In the genomic region with DNA sequence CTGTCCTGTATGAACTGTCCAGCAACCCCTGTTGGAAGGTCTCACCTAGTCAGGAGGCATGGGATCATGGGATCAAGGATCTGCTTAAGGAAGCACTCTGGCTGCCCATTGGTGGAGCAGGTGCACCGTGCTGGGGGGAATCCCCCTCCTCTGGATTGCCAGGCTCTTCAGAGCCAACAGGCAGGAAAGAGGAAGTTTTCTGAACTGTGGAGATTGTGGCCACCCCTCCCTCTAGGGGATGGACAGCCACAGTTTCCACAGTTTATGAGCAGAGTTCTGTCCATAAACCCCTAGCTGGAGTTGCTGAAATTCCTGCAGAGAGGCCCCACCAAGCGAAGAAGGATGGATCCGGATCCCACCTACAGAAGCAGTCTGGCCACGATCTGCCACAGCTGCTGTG, we compare ENCODE assay signal across 28 cellular contexts. TPM values are rescaled to one million over a fixed set of nuclear protein-coding genes. Genes with fewer than 3 reads are reported as not detected.
"Had no signal": no experiment of that assay in that cellular context is flagged by ENCODE, and none has a peak within 500 bp of the region (broad histone marks: within the 10 kb centered on the region; RNA-seq: fewer than 3 reads in every experiment).

No MANE protein-coding gene starts in this region.

- H3K4me1 Mint-ChIP-seq: T-helper 17 cell had no signal

- ATAC-seq: activated CD4-positive, CD25-positive, alpha-beta regulatory T cell treated with anti-CD3 and anti-CD28 coated beads, Interleukin-2, amount 50 U/mL, for 24 hours; activated CD8-positive, alpha-beta T cell treated with anti-CD3 and anti-CD28 coated beads, Interleukin-2, amount 10 ng/mL, durations not matched to agents 7 days and 5 days; PC-3; T-helper 17 cell had no signal

- DNase-seq: activated CD4-positive, alpha-beta T cell treated with anti-CD3 and anti-CD28 coated beads for 4 hours; activated CD4-positive, alpha-beta T cell treated with anti-CD3 and anti-CD28 coated beads, Interleukin-2, amount 50 U/mL, for 4 hours; activated CD8-positive, alpha-beta memory T cell treated with anti-CD3 and anti-CD28 coated beads, Interleukin-2, amount 50 U/mL, for 48 hours; activated CD8-positive, alpha-beta T cell treated with anti-CD3 and anti-CD28 coated beads, Interleukin-2, amount 10 ng/mL, durations not matched to agents 7 days and 5 days; activated naive CD4-positive, alpha-beta T cell treated with anti-CD3 and anti-CD28 coated beads, Interleukin-2, amount 50 U/mL, for 16 hours; activated naive CD8-positive, alpha-beta T cell treated with anti-CD3 and anti-CD28 coated beads, Interleukin-2, amount 10 ng/mL, durations not matched to agents 7 days and 5 days; activated T-cell treated with anti-CD3 and anti-CD28 coated beads, Interleukin-2, amount 50 U/mL, for 1 hour; adrenal gland; anterior cingulate cortex; cerebellar nuclear complex; MM.1S; NCI-H1092; NCI-H1417 treated with DMSO at 0.1 percent for 48 hours; NCI-H1694; NCI-H2029; NCI-H2107; NCI-H2171 treated with DMSO at 0.1 percent for 48 hours; NCI-H345; NCI-H510A; NCI-H69; NK-92 treated with Interleukin-12 subunit alpha and Interleukin-12 subunit beta, amount 100 ng/mL, for 24 hours; PC-3; SHP77 treated with DMSO at 0.1 percent for 48 hours; T-helper 17 cell; T-helper 9 cell had no signal

- H3K4me3 ChIP-seq: adrenal gland had no signal

- H3K27ac ChIP-seq: adrenal gland, VCaP had no signal

- H3K9me3 ChIP-seq: adrenal gland had no signal

- H3K27ac Mint-ChIP-seq: activated CD8-positive, alpha-beta T cell treated with anti-CD3 and anti-CD28 coated beads, Interleukin-2, amount 10 ng/mL, durations not matched to agents 7 days and 5 days; activated naive CD8-positive, alpha-beta T cell treated with anti-CD3 and anti-CD28 coated beads, Interleukin-2, amount 10 ng/mL, durations not matched to agents 7 days and 5 days; T-helper 17 cell had no signal

- H3K4me3 Mint-ChIP-seq: activated CD8-positive, alpha-beta T cell treated with anti-CD3 and anti-CD28 coated beads, Interleukin-2, amount 10 ng/mL, durations not matched to agents 7 days and 5 days; activated naive CD8-positive, alpha-beta T cell treated with anti-CD3 and anti-CD28 coated beads, Interleukin-2, amount 10 ng/mL, durations not matched to agents 7 days and 5 days; T-helper 17 cell had no signal

- FAIRE-seq: colon had no signal

- H3K4me1 ChIP-seq: adrenal gland had no signal

- H3K27me3 Mint-ChIP-seq: T-helper 17 cell had no signal

- H3K36me3 ChIP-seq: adrenal gland had no signal

- H3K27me3 ChIP-seq: adrenal gland had no signal

RNA-seq across cellular contexts. Expression of a gene that starts 13.0 kb away (rescaled TPM):
- total RNA-seq: PC-3 had no signal

RNA-seq across cellular contexts. Expression of a gene that starts 42.3 kb away (rescaled TPM):
- total RNA-seq: PC-3 had no signal
